In genomic region chr1:205518616-205519540, GRCh38 we compare ENCODE assay signal across 12 cellular contexts. TPM values are rescaled to one million over a fixed set of nuclear protein-coding genes. Genes with fewer than 3 reads are reported as not detected.
A peak's percentile ranks its signal among the peaks of the same experiment; 100 is the strongest.
DNase-seq lines count a peak whose midpoint lies in the region; TF ChIP-seq lines count a peak whose summit lies in the region.
"Had no signal": no experiment of that assay in that cellular context is flagged by ENCODE, and none has a peak within 500 bp of the region (broad histone marks: within the 10 kb centered on the region; RNA-seq: fewer than 3 reads in every experiment).

No MANE protein-coding gene starts in this region.

- no peak for TF ChIP-seq RAD21 in Ishikawa (IDR thresholded peaks at IDR 0.05; ENCODE audit: low read depth)

- H3K4me1 ChIP-seq in A673 (ENCODE audit: insufficient read depth, low read length, poor library complexity, severe bottlenecking) (peaks cover 41% of the 10 kb centered on the region), endodermal cell (ENCODE audit: control insufficient read depth, insufficient read depth, low read length) (no peaks in the 10 kb centered on the region)

- intact Hi-C loops in A673 (cut with micrococcal nuclease; ENCODE audit: unreplicated experiment): no loop called here

- H3K27ac Mint-ChIP-seq in endodermal cell (peak overlapping the region; percentile 48), neural crest cell (ENCODE audit: unreplicated experiment) (peak overlapping the region; percentile 69)

- H3K9ac ChIP-seq in endodermal cell (ENCODE audit: extremely low read depth, low read length, poor library complexity, severe bottlenecking): no peak overlapping the region
- H3K9ac ChIP-seq: SK-N-SH had no signal

- H3K4me1 Mint-ChIP-seq in endodermal cell (peaks cover 20% of the 10 kb centered on the region), neural crest cell (peaks cover 63% of the 10 kb centered on the region)

- POLR2A ChIA-PET in A673 (lab: Charles Lee; ENCODE audit: low non-redundant PET): no interaction called here

- H3K9me3 ChIP-seq in A673 (ENCODE audit: low read depth, low read length, poor library complexity, severe bottlenecking) (no peaks in the 10 kb centered on the region), endodermal cell (ENCODE audit: control insufficient read depth, low read length) (no peaks in the 10 kb centered on the region)
- H3K9me3 ChIP-seq: psoas muscle, SK-N-SH had no signal

- H3K4me3 Mint-ChIP-seq in endodermal cell: no peak overlapping the region
- peak overlapping the region; percentile 77 for H3K4me3 Mint-ChIP-seq in neural crest cell

- no peaks in the 10 kb centered on the region for H3K27me3 ChIP-seq in A673 (replicated peaks; ENCODE audit: insufficient read depth, low read depth, low read length, poor library complexity)
- no peaks in the 10 kb centered on the region for H3K27me3 ChIP-seq in endodermal cell (ENCODE audit: control insufficient read depth, insufficient read depth, low read length, poor library complexity, severe bottlenecking)

- H3K36me3 Mint-ChIP-seq in endodermal cell (ENCODE audit: low read depth) (peaks cover 6% of the 10 kb centered on the region), neural crest cell (ENCODE audit: low read depth) (no peaks in the 10 kb centered on the region)

- no TSS peak for BruUV-seq in A673 (replicated peaks; lab: Mats Ljungman, UMichigan)

- no peak for TF ChIP-seq EP300 in Ishikawa (IDR thresholded peaks at IDR 0.05; ENCODE audit: borderline replicate concordance)

- TF ChIP-seq CTCF in A673 (conservative IDR thresholded peaks at IDR 0.05; ENCODE audit: low read depth, low read length): no peak
- TF ChIP-seq CTCF in endodermal cell (conservative IDR thresholded peaks at IDR 0.05): no peak
- TF ChIP-seq CTCF in neural crest cell (conservative IDR thresholded peaks at IDR 0.05): no peak

- CTCF ChIA-PET in A673 (lab: Charles Lee): interaction anchor here (0.6 kb wide), 1 partner anchor 29 kb away, joined by 4 read pairs; no protein-coding TSS in a partner anchor

- no peak overlapping the region for H3K27ac ChIP-seq in A673 (ENCODE audit: low read depth, low read length, poor library complexity, severe bottlenecking)
- no peak overlapping the region for H3K27ac ChIP-seq in endodermal cell (ENCODE audit: low read depth, low read length)
- H3K27ac ChIP-seq: psoas muscle had no signal

- DNase-seq in A673 (ENCODE audit: low spot score) (peak; percentile 45), endodermal cell (no peak), neural crest cell (ENCODE audit: low read depth, low spot score) (no peak), NCI-H510A (lab: John Stamatoyannopoulos, UW) (no peak), DMS153 treated with DMSO at 0.1 percent for 48 hours (lab: John Stamatoyannopoulos, UW; ENCODE audit: unreplicated experiment) (no peak), AG20443 (ENCODE audit: low spot score) (no peak)
- DNase-seq in activated effector memory CD4-positive, alpha-beta T cell treated with Interleukin-2 at 50 U/mL for 16 hours: no peak
- DNase-seq: psoas muscle; SK-N-SH; stimulated activated CD4-positive, alpha-beta T cell treated with anti-CD3 and anti-CD28 coated beads, Interleukin-4, amount 100 ng/mL, for 24 hours; stimulated activated naive CD4-positive, alpha-beta T cell treated with Interleukin-2 at 50 U/mL for 16 hours had no signal

- H3K27me3 Mint-ChIP-seq in endodermal cell (ENCODE audit: insufficient read depth) (no peaks in the 10 kb centered on the region), neural crest cell (ENCODE audit: low read depth) (no peaks in the 10 kb centered on the region)

- H3K9me3 Mint-ChIP-seq in endodermal cell (no peaks in the 10 kb centered on the region), neural crest cell (no peaks in the 10 kb centered on the region)

- H3K4me3 ChIP-seq in A673 (ENCODE audit: low read depth, low read length, poor library complexity, severe bottlenecking) (no peak overlapping the region), endodermal cell (ENCODE audit: low read length) (no peak overlapping the region)
- H3K4me3 ChIP-seq: psoas muscle had no signal

- 86 to 91% methylated on average over 6 to 9 of the region's 9 CpGs for WGBS in endodermal cell (ENCODE audit: insufficient coverage in 1 of 2, insufficient read length in 1 of 2), 2 experiments

- H3K36me3 ChIP-seq in A673 (ENCODE audit: insufficient read depth, low read length, poor library complexity, severe bottlenecking) (no peaks in the 10 kb centered on the region), endodermal cell (ENCODE audit: control insufficient read depth, insufficient read depth, low read length) (no peaks in the 10 kb centered on the region)

TF ChIP-seq in Ishikawa, 13 proteins besides CTCF, POLR2A, EP300 and RAD21:
- TF ChIP-seq CREB1 (IDR thresholded peaks at IDR 0.05; ENCODE audit: low read depth): no peak
- TF ChIP-seq YY1 (IDR thresholded peaks at IDR 0.05; ENCODE audit: low read depth): 0 out of 2 replicates have a peak, but pooled peaks have one; percentile 28
- no peak for TF ChIP-seq TAF1 (IDR thresholded peaks at IDR 0.05; ENCODE audit: low read depth)

RNA-seq across cellular contexts. Expression of gene CDK18, which starts 14.4 kb away (rescaled TPM):
- total RNA-seq in A673 (2021) (9.2 and 29.3 TPM in 2 replicates), endodermal cell (10 to 100 TPM; 58.1 to 88.7 TPM), neural crest cell (26.4 and 30.8 TPM in 2 replicates)
- 24.4 TPM for polyA plus RNA-seq in endodermal cell (2013, experiment 1 of 2)
- 22.7 TPM for polyA plus RNA-seq in endodermal cell (2013, experiment 2 of 2)
